ENCODE assay signal across 33 cellular contexts in genomic region chr6:32073613-32074012, GRCh38. TPM values are rescaled to one million over a fixed set of nuclear protein-coding genes. Genes with fewer than 3 reads are reported as not detected.
"Had no signal": no experiment of that assay in that cellular context is flagged by ENCODE, and none has a peak within 500 bp of the region (broad histone marks: within the 10 kb centered on the region; RNA-seq: fewer than 3 reads in every experiment).

No MANE protein-coding gene starts in this region.

- H3K4me3 Mint-ChIP-seq: activated CD4-positive, alpha-beta T cell treated with anti-CD3 and anti-CD28 coated beads for 36 hours; activated CD4-positive, alpha-beta T cell treated with anti-CD3 and anti-CD28 coated beads, Interleukin-2, amount 10 ng/mL, durations not matched to agents 7 days and 5 days; activated CD8-positive, alpha-beta T cell treated with anti-CD3 and anti-CD28 coated beads, Interleukin-2, amount 10 ng/mL, durations not matched to agents 7 days and 5 days; activated naive CD4-positive, alpha-beta T cell treated with anti-CD3 and anti-CD28 coated beads, Interleukin-2, amount 50 U/mL, for 24 hours; activated naive CD8-positive, alpha-beta T cell treated with anti-CD3 and anti-CD28 coated beads, Interleukin-2, amount 10 ng/mL, durations not matched to agents 7 days and 5 days; activated T-cell treated with anti-CD3 and anti-CD28 coated beads, Interleukin-2, amount 50 U/mL, for 24 hours; central memory CD8-positive, alpha-beta T cell; T-helper 1 cell treated with Interleukin-12 subunit alpha and Interleukin-12 subunit beta and Interleukin-4 antibody, amounts not matched to agents 30 μg/mL and 1 μg/mL, for 36 hours; T-helper 2 cell treated with Interferon-gamma antibody and Interleukin-4, amounts not matched to agents 5 μg/mL and 100 μg/mL, for 36 hours; WTC11 had no signal

- H3K36me3 ChIP-seq: cardiac muscle cell, SJSA1 had no signal

- H3K4me1 ChIP-seq: Peyer's patch had no signal

- H3K4me3 ChIP-seq: ascending aorta, cardiac muscle cell, Peyer's patch, SJSA1 had no signal

- H3K9ac ChIP-seq: SK-N-SH had no signal

- DNase-seq: activated CD4-positive, alpha-beta T cell treated with anti-CD3 and anti-CD28 coated beads for 36 hours; activated CD4-positive, alpha-beta T cell treated with anti-CD3 and anti-CD28 coated beads, Interleukin-2, amount 10 ng/mL, durations not matched to agents 7 days and 5 days; activated CD4-positive, alpha-beta T cell treated with anti-CD3 and anti-CD28 coated beads, Interleukin-2, amount 50 U/mL, for 48 hours; activated CD8-positive, alpha-beta T cell treated with anti-CD3 and anti-CD28 coated beads, Interleukin-2, amount 10 ng/mL, durations not matched to agents 7 days and 5 days; activated gamma-delta T cell; activated naive CD4-positive, alpha-beta T cell treated with Interleukin-2 at 50 U/mL for 16 hours; activated naive CD8-positive, alpha-beta T cell treated with anti-CD3 and anti-CD28 coated beads, Interleukin-2, amount 10 ng/mL, durations not matched to agents 7 days and 5 days; activated T-cell treated with anti-CD3 and anti-CD28 coated beads, Interleukin-2, amount 50 U/mL, for 24 hours; amygdala; Karpas-422; KBM-7; NCI-H1105; NCI-H1417 treated with DMSO at 0.1 percent for 48 hours; NCI-H1694; NCI-H2029; NCI-H345; NK-92 treated with Interleukin-12 subunit alpha and Interleukin-12 subunit beta, amount 100 ng/mL, for 24 hours; PC-3; Peyer's patch; RPMI8226; SHP77; SK-N-SH had no signal

- H3K27ac ChIP-seq: cardiac muscle cell, Peyer's patch, SJSA1 had no signal

- H3K9me3 Mint-ChIP-seq: activated CD4-positive, alpha-beta T cell treated with anti-CD3 and anti-CD28 coated beads, Interleukin-2, amount 10 ng/mL, durations not matched to agents 7 days and 5 days; activated naive CD4-positive, alpha-beta T cell treated with anti-CD3 and anti-CD28 coated beads, Interleukin-2, amount 50 U/mL, for 24 hours; activated naive CD8-positive, alpha-beta T cell treated with anti-CD3 and anti-CD28 coated beads, Interleukin-2, amount 10 ng/mL, durations not matched to agents 7 days and 5 days; activated T-cell treated with anti-CD3 and anti-CD28 coated beads, Interleukin-2, amount 50 U/mL, for 24 hours; activated T-helper 2 cell treated with anti-CD3 and anti-CD28 coated beads, Interferon-gamma antibody, Interleukin-2, Interleukin-4, amounts not matched to agents 10 μg/mL and 5 μg/mL and 100 μg/mL, durations not matched to agents 14 hours and 24 hours and 36 hours; central memory CD8-positive, alpha-beta T cell; T-helper 1 cell treated with Interleukin-12 subunit alpha and Interleukin-12 subunit beta and Interleukin-4 antibody, amounts not matched to agents 30 μg/mL and 1 μg/mL, for 36 hours; T-helper 2 cell treated with Interferon-gamma antibody and Interleukin-4, amounts not matched to agents 5 μg/mL and 100 μg/mL, for 36 hours; WTC11 had no signal

- ATAC-seq: activated CD4-positive, alpha-beta T cell treated with anti-CD3 and anti-CD28 coated beads for 36 hours; activated CD4-positive, CD25-positive, alpha-beta regulatory T cell treated with anti-CD3 and anti-CD28 coated beads, Interleukin-2, amount 50 U/mL, for 24 hours; activated CD8-positive, alpha-beta T cell treated with anti-CD3 and anti-CD28 coated beads, Interleukin-2, amount 10 ng/mL, durations not matched to agents 7 days and 5 days; PC-3; WTC11 had no signal

- H3K4me1 Mint-ChIP-seq: activated CD4-positive, alpha-beta T cell treated with anti-CD3 and anti-CD28 coated beads for 36 hours; activated CD4-positive, alpha-beta T cell treated with anti-CD3 and anti-CD28 coated beads, Interleukin-2, amount 10 ng/mL, durations not matched to agents 7 days and 5 days; activated naive CD4-positive, alpha-beta T cell treated with anti-CD3 and anti-CD28 coated beads, Interleukin-2, amount 50 U/mL, for 24 hours; activated naive CD8-positive, alpha-beta T cell treated with anti-CD3 and anti-CD28 coated beads, Interleukin-2, amount 10 ng/mL, durations not matched to agents 7 days and 5 days; central memory CD8-positive, alpha-beta T cell had no signal

- H3K27me3 Mint-ChIP-seq: activated CD4-positive, alpha-beta T cell treated with anti-CD3 and anti-CD28 coated beads for 36 hours; activated CD4-positive, alpha-beta T cell treated with anti-CD3 and anti-CD28 coated beads, Interleukin-2, amount 10 ng/mL, durations not matched to agents 7 days and 5 days; activated naive CD4-positive, alpha-beta T cell treated with anti-CD3 and anti-CD28 coated beads, Interleukin-2, amount 50 U/mL, for 24 hours; activated naive CD8-positive, alpha-beta T cell treated with anti-CD3 and anti-CD28 coated beads, Interleukin-2, amount 10 ng/mL, durations not matched to agents 7 days and 5 days; activated T-cell treated with anti-CD3 and anti-CD28 coated beads, Interleukin-2, amount 50 U/mL, for 24 hours had no signal

- H3K36me3 Mint-ChIP-seq: activated naive CD4-positive, alpha-beta T cell treated with anti-CD3 and anti-CD28 coated beads, Interleukin-2, amount 50 U/mL, for 24 hours; activated naive CD8-positive, alpha-beta T cell treated with anti-CD3 and anti-CD28 coated beads, Interleukin-2, amount 10 ng/mL, durations not matched to agents 7 days and 5 days; WTC11 had no signal

- H3K27me3 ChIP-seq: ascending aorta, cardiac muscle cell, Peyer's patch, SJSA1 had no signal

- H3K9me3 ChIP-seq: ascending aorta, Peyer's patch, SJSA1, SK-N-SH had no signal

- H3K4me2 ChIP-seq: SK-N-SH had no signal

- H3K27ac Mint-ChIP-seq: activated CD4-positive, alpha-beta T cell treated with anti-CD3 and anti-CD28 coated beads for 36 hours; activated CD4-positive, alpha-beta T cell treated with anti-CD3 and anti-CD28 coated beads, Interleukin-2, amount 10 ng/mL, durations not matched to agents 7 days and 5 days; activated CD8-positive, alpha-beta T cell treated with anti-CD3 and anti-CD28 coated beads, Interleukin-2, amount 10 ng/mL, durations not matched to agents 7 days and 5 days; activated naive CD4-positive, alpha-beta T cell treated with anti-CD3 and anti-CD28 coated beads, Interleukin-2, amount 50 U/mL, for 24 hours; activated naive CD8-positive, alpha-beta T cell treated with anti-CD3 and anti-CD28 coated beads, Interleukin-2, amount 10 ng/mL, durations not matched to agents 7 days and 5 days; activated T-cell treated with anti-CD3 and anti-CD28 coated beads, Interleukin-2, amount 50 U/mL, for 24 hours; activated T-helper 2 cell treated with anti-CD3 and anti-CD28 coated beads, Interferon-gamma antibody, Interleukin-2, Interleukin-4, amounts not matched to agents 10 μg/mL and 5 μg/mL and 100 μg/mL, durations not matched to agents 14 hours and 24 hours and 36 hours; T-helper 1 cell treated with Interleukin-12 subunit alpha and Interleukin-12 subunit beta and Interleukin-4 antibody, amounts not matched to agents 30 μg/mL and 1 μg/mL, for 36 hours; T-helper 2 cell treated with Interferon-gamma antibody and Interleukin-4, amounts not matched to agents 5 μg/mL and 100 μg/mL, for 36 hours; WTC11 had no signal

RNA-seq across cellular contexts. Expression of gene CYP21A2, which starts 35.4 kb away (rescaled TPM):
- total RNA-seq: activated CD8-positive, alpha-beta T cell treated with anti-CD3 and anti-CD28 coated beads, Interleukin-2, amount 10 ng/mL, durations not matched to agents 7 days and 5 days; NCI-H460; PC-3; SJSA1 had no signal
- polyA plus RNA-seq: SK-N-SH had no signal

RNA-seq across cellular contexts. Expression of gene FKBPL, which starts 56.5 kb away (rescaled TPM):
- total RNA-seq: ascending aorta had no signal
